Comparison of ENCODE assay signal across 12 cellular contexts in genomic region chr1:15231714-15232201, GRCh38. TPM values are rescaled to one million over a fixed set of nuclear protein-coding genes. Genes with fewer than 3 reads are reported as not detected.
DNase-seq lines count a peak whose midpoint lies in the region; ATAC-seq, FAIRE-seq and TF ChIP-seq lines count a peak whose summit lies in the region.
"Had no signal": no experiment of that assay in that cellular context is flagged by ENCODE, and none has a peak within 500 bp of the region (broad histone marks: within the 10 kb centered on the region; RNA-seq: fewer than 3 reads in every experiment).

No MANE protein-coding gene starts in this region.

- H3K36me3 Mint-ChIP-seq in activated naive CD4-positive, alpha-beta T cell treated with anti-CD3 and anti-CD28 coated beads, Interleukin-2, amount 10 ng/mL, durations not matched to agents 7 days and 5 days, result no peaks in the 10 kb centered on the region
- H3K36me3 Mint-ChIP-seq in naive thymus-derived CD8-positive, alpha-beta T cell, result no peaks in the 10 kb centered on the region

- DNase-seq in GM12865 (ENCODE audit: low read depth) (peak; percentile 90), GM20000 (ENCODE audit: low spot score) (peak; percentile 57), small intestine (no peak), sciatic nerve (ENCODE audit: low spot score) (no peak), NCI-H2107 (lab: John Stamatoyannopoulos, UW) (no peak)
- DNase-seq in activated naive CD4-positive, alpha-beta T cell treated with anti-CD3 and anti-CD28 coated beads, Interleukin-2, amount 10 ng/mL, durations not matched to agents 7 days and 5 days, result no peak
- DNase-seq in naive thymus-derived CD8-positive, alpha-beta T cell, result no peak
- DNase-seq: nucleus accumbens, PC-3 had no signal

- H3K36me3 ChIP-seq in small intestine (ENCODE audit: control insufficient read depth in 2 of 2, insufficient read depth in 2 of 2, low read length in 2 of 2), result no peaks in the 10 kb centered on the region

- POLR2A ChIA-PET in naive thymus-derived CD8-positive, alpha-beta T cell (lab: Charles Lee), result no interaction called here

- intact Hi-C loops in sciatic nerve (cut with DNase I), result no loop called here

- H3K27me3 Mint-ChIP-seq in activated naive CD4-positive, alpha-beta T cell treated with anti-CD3 and anti-CD28 coated beads, Interleukin-2, amount 10 ng/mL, durations not matched to agents 7 days and 5 days, result peaks cover 19% of the 10 kb centered on the region
- peaks cover 2 to 6% (median 5%) of the 10 kb centered on the region in 5 donors for H3K27me3 Mint-ChIP-seq in naive thymus-derived CD8-positive, alpha-beta T cell

- H3K4me1 Mint-ChIP-seq in activated naive CD4-positive, alpha-beta T cell treated with anti-CD3 and anti-CD28 coated beads, Interleukin-2, amount 10 ng/mL, durations not matched to agents 7 days and 5 days, result peaks cover 20% of the 10 kb centered on the region
- peaks cover 0 to 8% (median 3%) of the 10 kb centered on the region in 4 donors for H3K4me1 Mint-ChIP-seq in naive thymus-derived CD8-positive, alpha-beta T cell

- no peak overlapping the region for H3K4me3 Mint-ChIP-seq in activated naive CD4-positive, alpha-beta T cell treated with anti-CD3 and anti-CD28 coated beads, Interleukin-2, amount 10 ng/mL, durations not matched to agents 7 days and 5 days
- no peak overlapping the region for H3K4me3 Mint-ChIP-seq in naive thymus-derived CD8-positive, alpha-beta T cell

- H3K9me3 ChIP-seq in small intestine (ENCODE audit: control insufficient read depth, low read depth), result no peaks in the 10 kb centered on the region

- no peaks in the 10 kb centered on the region for H3K9me3 Mint-ChIP-seq in activated naive CD4-positive, alpha-beta T cell treated with anti-CD3 and anti-CD28 coated beads, Interleukin-2, amount 10 ng/mL, durations not matched to agents 7 days and 5 days
- no peaks in the 10 kb centered on the region for H3K9me3 Mint-ChIP-seq in naive thymus-derived CD8-positive, alpha-beta T cell

- TF ChIP-seq CTCF in GM12865 (IDR thresholded peaks at IDR 0.05; ENCODE audit: insufficient read depth, low read depth, low read length, missing control alignments) (no peak), GM20000 (IDR thresholded peaks at IDR 0.05; ENCODE audit: extremely low read depth, missing control alignments) (no peak)

- WGBS in small intestine, 3 donors, result 54 to 75% (median 70%) methylated on average over 5 of the region's 5 CpGs

- FAIRE-seq in small intestine (lab: Jason Lieb, UNC), result no peak

- peaks cover 0 to 3% of the 10 kb centered on the region in 2 donors for H3K4me1 ChIP-seq in small intestine (ENCODE audit: control insufficient read depth in 2 of 2, insufficient read depth in 1 of 2, low read depth in 1 of 2, low read length in 1 of 2)

- CTCF ChIA-PET in activated naive CD4-positive, alpha-beta T cell treated with anti-CD3 and anti-CD28 coated beads, Interleukin-2, amount 10 ng/mL, durations not matched to agents 7 days and 5 days (lab: Charles Lee), result interaction anchor here (1.0 to 1.2 kb wide), 3 partner anchors 17 to 42 kb away, joined by 3 to 7 read pairs (median 4); no protein-coding TSS in a partner anchor

- H3K4me3 ChIP-seq in GM12865 (ENCODE audit: low read depth, low read length) (no peak overlapping the region), small intestine (ENCODE audit: low read depth in 1 of 2, low read length in 2 of 2) (no peak overlapping the region)

- H3K27ac ChIP-seq in small intestine (ENCODE audit: low read depth in 1 of 2, low read length in 1 of 2), result no peak overlapping the region
- H3K27ac ChIP-seq: HL-60 had no signal

- peak overlapping the region; percentile 58 for H3K27ac Mint-ChIP-seq in activated naive CD4-positive, alpha-beta T cell treated with anti-CD3 and anti-CD28 coated beads, Interleukin-2, amount 10 ng/mL, durations not matched to agents 7 days and 5 days
- H3K27ac Mint-ChIP-seq in naive thymus-derived CD8-positive, alpha-beta T cell, result no peak overlapping the region

- ATAC-seq in HG03442 (IDR thresholded peaks at IDR 0.05; ENCODE audit: unreplicated experiment), result peak; percentile 87
- no peak for ATAC-seq in sciatic nerve
- ATAC-seq in naive thymus-derived CD8-positive, alpha-beta T cell, result no peak
- ATAC-seq: PC-3 had no signal

- H3K27me3 ChIP-seq in small intestine (ENCODE audit: control insufficient read depth in 2 of 2, insufficient read depth in 2 of 2, low read length in 2 of 2), result no peaks in the 10 kb centered on the region

RNA-seq across cellular contexts. Expression of gene FHAD1, which starts 15.3 kb away (rescaled TPM):
- under 1 TPM; 0.22 to 0.45 (median 0.27) TPM for polyA plus RNA-seq in small intestine
- total RNA-seq in sciatic nerve, result 3.1 TPM
- not detected for total RNA-seq in naive thymus-derived CD8-positive, alpha-beta T cell
- not detected for polyA plus RNA-seq in naive thymus-derived CD8-positive, alpha-beta T cell
- total RNA-seq: glomerular endothelial cell had no signal

Comparison
In these comparisons a context has a peak if more than half of its experiments do, and no peak if none do; other contexts are left out.
1. DNase-seq: peak in GM12865 (single experiment) and GM20000 (single experiment); none in activated naive CD4-positive, alpha-beta T cell treated with anti-CD3 and anti-CD28 coated beads, Interleukin-2, amount 10 ng/mL, durations not matched to agents 7 days and 5 days (single experiment), small intestine (single experiment), sciatic nerve (single experiment), naive thymus-derived CD8-positive, alpha-beta T cell (0 of 10) and NCI-H2107 (single experiment).